20 cellular contexts compared by ENCODE assay signal in the genomic region with DNA sequence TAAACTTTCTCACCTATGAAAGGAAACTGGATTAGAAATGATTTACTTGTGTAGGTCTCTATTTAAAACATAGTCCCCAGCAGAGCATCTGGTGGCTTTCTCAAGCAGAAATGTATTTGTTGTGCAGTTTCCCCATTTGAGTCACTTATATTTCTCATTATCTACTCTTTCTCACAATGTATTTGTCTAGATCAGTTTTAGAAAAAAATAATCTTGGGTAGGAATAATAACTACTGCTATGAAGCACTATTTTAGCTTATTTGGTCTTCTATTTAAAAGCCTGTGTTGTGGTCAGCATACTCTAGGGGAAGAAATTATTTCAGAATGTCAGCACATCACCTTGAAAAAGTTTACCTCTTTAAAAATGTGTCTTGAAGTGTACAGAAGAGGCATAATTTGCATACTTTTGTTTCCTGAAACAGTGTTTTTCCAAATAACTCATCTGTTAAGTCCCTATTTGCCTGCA.
A peak's percentile ranks its signal among the peaks of the same experiment; 100 is the strongest.
DNase-seq lines count a peak whose midpoint lies in the region; ATAC-seq lines count a peak whose summit lies in the region.
"Had no signal": no experiment of that assay in that cellular context is flagged by ENCODE, and none has a peak within 500 bp of the region (broad histone marks: within the 10 kb centered on the region; RNA-seq: fewer than 3 reads in every experiment).

No MANE protein-coding gene starts in this region.

- ATAC-seq in GM18511 (IDR thresholded peaks at IDR 0.05; ENCODE audit: unreplicated experiment) (peak; percentile 77), GM19455 (IDR thresholded peaks at IDR 0.05; ENCODE audit: unreplicated experiment) (peak; percentile 67), HG02870 (IDR thresholded peaks at IDR 0.05; ENCODE audit: unreplicated experiment) (peak; percentile 87), HG03575 (IDR thresholded peaks at IDR 0.05; ENCODE audit: extremely low read depth, insufficient number of reproducible peaks, low FRiP score, unreplicated experiment) (peak; percentile 49), HG03457 (IDR thresholded peaks at IDR 0.05; ENCODE audit: unreplicated experiment) (no peak)
- ATAC-seq: foreskin keratinocyte, left cardiac atrium, right cardiac atrium had no signal

- DNase-seq in medulla oblongata (ENCODE audit: extremely low spot score) (no peak), amniotic stem cell (lab: John Stamatoyannopoulos, UW) (no peak)
- no peak for DNase-seq in activated CD4-positive, alpha-beta T cell treated with anti-CD3 and anti-CD28 coated beads, Interleukin-2, amount 50 U/mL, for 4 hours
- DNase-seq: activated CD4-positive, alpha-beta T cell treated with anti-CD3 and anti-CD28 coated beads for 1 hour; activated CD8-positive, alpha-beta memory T cell treated with anti-CD3 and anti-CD28 coated beads, Interleukin-2, amount 50 U/mL, for 4 hours; activated naive CD4-positive, alpha-beta T cell; CD8-positive, alpha-beta memory T cell; colonic mucosa; DMS79 treated with DMSO at 0.1 percent for 48 hours; foreskin keratinocyte; left cardiac atrium; NCI-H1694; NCI-H446; right cardiac atrium; stomach had no signal
